8 cellular contexts compared by ENCODE assay signal in the genomic region with DNA sequence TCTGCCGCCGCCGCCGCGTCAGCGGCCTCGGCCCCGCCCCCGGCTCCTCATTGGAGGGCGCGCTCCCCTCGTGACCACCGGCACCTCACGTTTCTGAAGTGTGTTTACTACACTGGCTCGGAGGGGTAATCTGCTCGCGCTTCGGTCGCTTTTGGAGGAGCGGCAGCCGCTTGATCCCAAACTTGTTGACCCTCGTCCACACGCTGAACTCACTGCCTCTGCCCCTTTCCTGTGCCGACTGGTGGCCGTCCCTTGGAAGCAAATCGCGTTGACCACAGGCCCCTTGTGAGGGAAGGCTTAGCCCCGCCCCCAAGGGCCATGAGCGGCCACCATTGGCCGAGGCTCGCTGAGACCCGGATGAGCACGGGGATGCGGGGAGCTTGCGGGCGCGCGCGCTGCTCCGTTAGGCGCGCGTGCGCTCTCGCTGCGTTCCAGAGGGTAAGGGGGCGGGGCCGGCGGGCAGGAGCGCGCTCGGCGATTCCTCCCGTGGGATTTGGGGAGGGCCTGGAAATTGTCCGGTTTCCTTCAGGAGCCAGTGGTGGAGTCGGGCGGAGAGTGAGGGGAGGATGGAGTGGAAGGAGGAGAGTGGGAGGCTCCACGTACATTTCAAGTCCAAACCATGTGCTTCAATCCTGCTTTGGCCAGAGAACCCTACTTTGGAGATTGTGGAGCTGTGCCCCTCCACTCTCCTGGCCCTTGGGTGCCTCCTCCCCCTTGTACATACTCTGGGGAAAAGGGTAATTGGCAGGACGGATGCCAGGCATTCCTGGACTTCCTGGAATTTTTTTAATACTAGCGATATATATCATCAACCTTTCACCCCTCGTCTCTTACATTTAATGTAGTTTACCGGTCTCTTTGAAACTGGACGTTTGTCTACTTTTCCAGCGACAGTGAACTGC. TPM values are rescaled to one million over a fixed set of nuclear protein-coding genes. Genes with fewer than 3 reads are reported as not detected.
A peak's percentile ranks its signal among the peaks of the same experiment; 100 is the strongest.
DNase-seq lines count a peak whose midpoint lies in the region; ATAC-seq, FAIRE-seq and TF ChIP-seq lines count a peak whose summit lies in the region.

A gene (minus strand): TSS at position 3 of the 902 bp plus-strand sequence. CDS start 588 bp downstream, outside the sequence.

- no peaks in the 10 kb centered on the region for H3K9me3 Mint-ChIP-seq in CD4-positive, alpha-beta T cell
- no peaks in the 10 kb centered on the region for H3K9me3 Mint-ChIP-seq in endothelial cell (ENCODE audit: unreplicated experiment)

- H3K4me3 ChIP-seq in NT2/D1 (ENCODE audit: insufficient read length, low read depth), result peak within 1 kb of the TSS; percentile 95

- peak within 1 kb of the TSS; percentile 91 for H3K9ac ChIP-seq in NT2/D1 (ENCODE audit: insufficient read length, low read depth)

- ATAC-seq in CD4-positive, alpha-beta T cell (ENCODE audit: poor library complexity), result peak; percentile 75
- peak; percentile 79 for ATAC-seq in GM21360 (IDR thresholded peaks at IDR 0.05; ENCODE audit: unreplicated experiment)

- peaks cover 10% of the 10 kb centered on the region for H3K27me3 Mint-ChIP-seq in CD4-positive, alpha-beta T cell
- peaks cover 3% of the 10 kb centered on the region for H3K27me3 Mint-ChIP-seq in endothelial cell (ENCODE audit: unreplicated experiment)

- H3K27me3 ChIP-seq in CD4-positive, alpha-beta T cell (ENCODE audit: control insufficient read depth, insufficient read depth, low read length), result no peaks in the 10 kb centered on the region
- H3K27me3 ChIP-seq in NT2/D1 (ENCODE audit: insufficient read depth, insufficient read length), result no peaks in the 10 kb centered on the region

- H3K4me3 Mint-ChIP-seq in CD4-positive, alpha-beta T cell, result no peak within 1 kb of the TSS
- no peak within 1 kb of the TSS for H3K4me3 Mint-ChIP-seq in endothelial cell (ENCODE audit: unreplicated experiment)

- CTCF ChIA-PET in CD4-positive, alpha-beta T cell (lab: Charles Lee), result interaction anchor here (1.2 to 2.0 kb wide), 5 partner anchors 11 to 80 kb away, joined by 3 to 15 read pairs (median 6); no protein-coding TSS in a partner anchor

- no peaks in the 10 kb centered on the region for H3K4me1 ChIP-seq in NT2/D1 (ENCODE audit: insufficient read depth, insufficient read length)

- intact Hi-C loops in CD4-positive, alpha-beta T cell (cut with DNase I, micrococcal nuclease), result loop anchor here (1.0 to 10.0 kb wide), 12 partner anchors 66 to 1986 kb away; a partner anchor contains a TSS

- H3K36me3 Mint-ChIP-seq in CD4-positive, alpha-beta T cell (ENCODE audit: low read depth), result peaks cover 9% of the 10 kb centered on the region
- H3K36me3 Mint-ChIP-seq in endothelial cell (ENCODE audit: low read depth, unreplicated experiment), result peaks cover 6% of the 10 kb centered on the region

- H3K27ac ChIP-seq in CD4-positive, alpha-beta T cell (ENCODE audit: low read depth, low read length), result peak within 1 kb of the TSS; percentile 99

- DNase-seq in CD4-positive, alpha-beta T cell, result peak; percentile 86 to 93 (median 90)
- DNase-seq in HTR-8/SVneo (ENCODE audit: insufficient read length, low spot score) (peak; percentile 88), NT2/D1 (ENCODE audit: low read depth, low spot score) (peak; percentile 96), endothelial cell (ENCODE audit: low spot score) (peak; percentile 95), mesenteric fat pad (ENCODE audit: low spot score) (peak; percentile 99)
- peak; percentile 93 for DNase-seq in activated CD8-positive, alpha-beta memory T cell treated with anti-CD3 and anti-CD28 coated beads, Interleukin-2, amount 50 U/mL, for 4 hours
- DNase-seq in stimulated activated CD8-positive, alpha-beta memory T cell treated with anti-CD3 and anti-CD28 coated beads, Interleukin-12 subunit alpha, Interleukin-12 subunit beta, amount 100 ng/mL, for 4 hours (ENCODE audit: low read depth), result peak; percentile 90

- peak; percentile 85 for FAIRE-seq in HTR-8/SVneo (lab: Jason Lieb, UNC)

- H3K4me1 Mint-ChIP-seq in CD4-positive, alpha-beta T cell (ENCODE audit: low read depth), result peaks cover 15% of the 10 kb centered on the region
- no peaks in the 10 kb centered on the region for H3K4me1 Mint-ChIP-seq in endothelial cell (ENCODE audit: unreplicated experiment)

- TF ChIP-seq CTCF in CD4-positive, alpha-beta T cell (IDR thresholded peaks at IDR 0.05), result no peak
- TF ChIP-seq CTCF in endothelial cell (IDR thresholded peaks at IDR 0.05; ENCODE audit: unreplicated experiment), result no peak

- no peaks in the 10 kb centered on the region for H3K36me3 ChIP-seq in NT2/D1 (ENCODE audit: insufficient read depth, insufficient read length, low read length)

- POLR2A ChIA-PET in CD4-positive, alpha-beta T cell (lab: Charles Lee), result interaction anchor here (0.6 to 2.8 kb wide), 19 partner anchors 11 to 791 kb away, joined by 3 to 48 read pairs (median 4); a partner anchor contains a TSS

- H3K27ac Mint-ChIP-seq in CD4-positive, alpha-beta T cell, result no peak within 1 kb of the TSS
- H3K27ac Mint-ChIP-seq in endothelial cell (ENCODE audit: unreplicated experiment), result peak within 1 kb of the TSS; percentile 100

- H3K9me3 ChIP-seq in CD4-positive, alpha-beta T cell (ENCODE audit: control insufficient read depth, low read length), result no peaks in the 10 kb centered on the region
- H3K9me3 ChIP-seq in NT2/D1 (ENCODE audit: insufficient read depth, low read length), result peaks cover 35% of the 10 kb centered on the region; the same call in 1 of the 2 replicates

RNA-seq across cellular contexts. Expression of the gene that starts here (rescaled TPM):
- total RNA-seq in CD4-positive, alpha-beta T cell, result 10 to 100 TPM; 70.7 to 77.4 TPM
- 38.3 TPM for total RNA-seq in endothelial cell (ENCODE audit: unreplicated experiment)
- total RNA-seq in mesenteric fat pad, result 14.8 TPM

Comparison
In these comparisons a context has a peak if more than half of its experiments do, and no peak if none do; other contexts are left out.
1. Peak in every context shown above with its lines: DNase-seq, ATAC-seq, H3K4me3 ChIP-seq and H3K27ac ChIP-seq.